Comparison of ENCODE assay signal across 1 cellular context in genomic region chr7:138472292-138473079, GRCh38.
TF ChIP-seq lines count a peak whose summit lies in the region.

No MANE protein-coding gene starts in this region.

TF ChIP-seq in HepG2, 621 proteins besides CTCF, POLR2A, EP300 and RAD21 (continued from another document and continues in another):
- TF ChIP-seq, protein P1, sequence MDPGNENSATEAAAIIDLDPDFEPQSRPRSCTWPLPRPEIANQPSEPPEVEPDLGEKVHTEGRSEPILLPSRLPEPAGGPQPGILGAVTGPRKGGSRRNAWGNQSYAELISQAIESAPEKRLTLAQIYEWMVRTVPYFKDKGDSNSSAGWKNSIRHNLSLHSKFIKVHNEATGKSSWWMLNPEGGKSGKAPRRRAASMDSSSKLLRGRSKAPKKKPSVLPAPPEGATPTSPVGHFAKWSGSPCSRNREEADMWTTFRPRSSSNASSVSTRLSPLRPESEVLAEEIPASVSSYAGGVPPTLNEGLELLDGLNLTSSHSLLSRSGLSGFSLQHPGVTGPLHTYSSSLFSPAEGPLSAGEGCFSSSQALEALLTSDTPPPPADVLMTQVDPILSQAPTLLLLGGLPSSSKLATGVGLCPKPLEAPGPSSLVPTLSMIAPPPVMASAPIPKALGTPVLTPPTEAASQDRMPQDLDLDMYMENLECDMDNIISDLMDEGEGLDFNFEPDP (CRISPR knock-in tag; conservative IDR thresholded peaks at IDR 0.05) = no peak
- TF ChIP-seq SP1 (IDR thresholded peaks at IDR 0.05) = no peak
- no peak for TF ChIP-seq SP1 (CRISPR knock-in tag; IDR thresholded peaks at IDR 0.05)
- TF ChIP-seq NFIC (IDR thresholded peaks at IDR 0.05; ENCODE audit: low read length) = no peak
- TF ChIP-seq, protein P2, sequence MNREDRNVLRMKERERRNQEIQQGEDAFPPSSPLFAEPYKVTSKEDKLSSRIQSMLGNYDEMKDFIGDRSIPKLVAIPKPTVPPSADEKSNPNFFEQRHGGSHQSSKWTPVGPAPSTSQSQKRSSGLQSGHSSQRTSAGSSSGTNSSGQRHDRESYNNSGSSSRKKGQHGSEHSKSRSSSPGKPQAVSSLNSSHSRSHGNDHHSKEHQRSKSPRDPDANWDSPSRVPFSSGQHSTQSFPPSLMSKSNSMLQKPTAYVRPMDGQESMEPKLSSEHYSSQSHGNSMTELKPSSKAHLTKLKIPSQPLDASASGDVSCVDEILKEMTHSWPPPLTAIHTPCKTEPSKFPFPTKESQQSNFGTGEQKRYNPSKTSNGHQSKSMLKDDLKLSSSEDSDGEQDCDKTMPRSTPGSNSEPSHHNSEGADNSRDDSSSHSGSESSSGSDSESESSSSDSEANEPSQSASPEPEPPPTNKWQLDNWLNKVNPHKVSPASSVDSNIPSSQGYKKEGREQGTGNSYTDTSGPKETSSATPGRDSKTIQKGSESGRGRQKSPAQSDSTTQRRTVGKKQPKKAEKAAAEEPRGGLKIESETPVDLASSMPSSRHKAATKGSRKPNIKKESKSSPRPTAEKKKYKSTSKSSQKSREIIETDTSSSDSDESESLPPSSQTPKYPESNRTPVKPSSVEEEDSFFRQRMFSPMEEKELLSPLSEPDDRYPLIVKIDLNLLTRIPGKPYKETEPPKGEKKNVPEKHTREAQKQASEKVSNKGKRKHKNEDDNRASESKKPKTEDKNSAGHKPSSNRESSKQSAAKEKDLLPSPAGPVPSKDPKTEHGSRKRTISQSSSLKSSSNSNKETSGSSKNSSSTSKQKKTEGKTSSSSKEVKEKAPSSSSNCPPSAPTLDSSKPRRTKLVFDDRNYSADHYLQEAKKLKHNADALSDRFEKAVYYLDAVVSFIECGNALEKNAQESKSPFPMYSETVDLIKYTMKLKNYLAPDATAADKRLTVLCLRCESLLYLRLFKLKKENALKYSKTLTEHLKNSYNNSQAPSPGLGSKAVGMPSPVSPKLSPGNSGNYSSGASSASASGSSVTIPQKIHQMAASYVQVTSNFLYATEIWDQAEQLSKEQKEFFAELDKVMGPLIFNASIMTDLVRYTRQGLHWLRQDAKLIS (CRISPR knock-in tag; IDR thresholded peaks at IDR 0.05) = no peak
- peak; percentile 17; the same call in 1 of the 2 replicates for TF ChIP-seq FOXA3 (CRISPR knock-in tag; IDR thresholded peaks at IDR 0.05)
- no peak for TF ChIP-seq AKNA (CRISPR knock-in tag; IDR thresholded peaks at IDR 0.05; ENCODE audit: borderline replicate concordance)
- TF ChIP-seq ZNF558 (CRISPR knock-in tag; IDR thresholded peaks at IDR 0.05; ENCODE audit: borderline replicate concordance) = no peak
- no peak for TF ChIP-seq TP53 (CRISPR knock-in tag; conservative IDR thresholded peaks at IDR 0.05)
- TF ChIP-seq, protein P3, sequence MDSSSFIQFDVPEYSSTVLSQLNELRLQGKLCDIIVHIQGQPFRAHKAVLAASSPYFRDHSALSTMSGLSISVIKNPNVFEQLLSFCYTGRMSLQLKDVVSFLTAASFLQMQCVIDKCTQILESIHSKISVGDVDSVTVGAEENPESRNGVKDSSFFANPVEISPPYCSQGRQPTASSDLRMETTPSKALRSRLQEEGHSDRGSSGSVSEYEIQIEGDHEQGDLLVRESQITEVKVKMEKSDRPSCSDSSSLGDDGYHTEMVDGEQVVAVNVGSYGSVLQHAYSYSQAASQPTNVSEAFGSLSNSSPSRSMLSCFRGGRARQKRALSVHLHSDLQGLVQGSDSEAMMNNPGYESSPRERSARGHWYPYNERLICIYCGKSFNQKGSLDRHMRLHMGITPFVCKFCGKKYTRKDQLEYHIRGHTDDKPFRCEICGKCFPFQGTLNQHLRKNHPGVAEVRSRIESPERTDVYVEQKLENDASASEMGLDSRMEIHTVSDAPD (CRISPR knock-in tag; IDR thresholded peaks at IDR 0.05) = no peak
- no peak for TF ChIP-seq ZNF652 (CRISPR knock-in tag; IDR thresholded peaks at IDR 0.05; ENCODE audit: borderline replicate concordance, low read depth)
- TF ChIP-seq KLF15 (CRISPR knock-in tag; IDR thresholded peaks at IDR 0.05; ENCODE audit: borderline replicate concordance) = no peak
- TF ChIP-seq, protein P4, sequence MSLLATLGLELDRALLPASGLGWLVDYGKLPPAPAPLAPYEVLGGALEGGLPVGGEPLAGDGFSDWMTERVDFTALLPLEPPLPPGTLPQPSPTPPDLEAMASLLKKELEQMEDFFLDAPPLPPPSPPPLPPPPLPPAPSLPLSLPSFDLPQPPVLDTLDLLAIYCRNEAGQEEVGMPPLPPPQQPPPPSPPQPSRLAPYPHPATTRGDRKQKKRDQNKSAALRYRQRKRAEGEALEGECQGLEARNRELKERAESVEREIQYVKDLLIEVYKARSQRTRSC (CRISPR knock-in tag; IDR thresholded peaks at IDR 0.05; ENCODE audit: low read depth) = no peak
- TF ChIP-seq GABPB1 (CRISPR knock-in tag; IDR thresholded peaks at IDR 0.05) = no peak
- no peak for TF ChIP-seq ZNF691 (CRISPR knock-in tag; IDR thresholded peaks at IDR 0.05; ENCODE audit: borderline replicate concordance, low read depth)
- TF ChIP-seq, protein P5, sequence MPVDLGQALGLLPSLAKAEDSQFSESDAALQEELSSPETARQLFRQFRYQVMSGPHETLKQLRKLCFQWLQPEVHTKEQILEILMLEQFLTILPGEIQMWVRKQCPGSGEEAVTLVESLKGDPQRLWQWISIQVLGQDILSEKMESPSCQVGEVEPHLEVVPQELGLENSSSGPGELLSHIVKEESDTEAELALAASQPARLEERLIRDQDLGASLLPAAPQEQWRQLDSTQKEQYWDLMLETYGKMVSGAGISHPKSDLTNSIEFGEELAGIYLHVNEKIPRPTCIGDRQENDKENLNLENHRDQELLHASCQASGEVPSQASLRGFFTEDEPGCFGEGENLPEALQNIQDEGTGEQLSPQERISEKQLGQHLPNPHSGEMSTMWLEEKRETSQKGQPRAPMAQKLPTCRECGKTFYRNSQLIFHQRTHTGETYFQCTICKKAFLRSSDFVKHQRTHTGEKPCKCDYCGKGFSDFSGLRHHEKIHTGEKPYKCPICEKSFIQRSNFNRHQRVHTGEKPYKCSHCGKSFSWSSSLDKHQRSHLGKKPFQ (CRISPR knock-in tag; IDR thresholded peaks at IDR 0.05; ENCODE audit: insufficient replicate concordance) = no peak
- TF ChIP-seq PAXIP1 (CRISPR knock-in tag; conservative IDR thresholded peaks at IDR 0.05) = 0 out of 2 replicates have a peak, but pooled peaks have one; percentile 27
- no peak for TF ChIP-seq ZKSCAN5 (CRISPR knock-in tag; IDR thresholded peaks at IDR 0.05)
- 0 out of 4 replicates have a peak, but pooled peaks of 1 of the 2 experiments have one; percentile 26 for TF ChIP-seq NR2F1 (CRISPR knock-in tag; IDR thresholded peaks at IDR 0.05)
- TF ChIP-seq, protein P6, sequence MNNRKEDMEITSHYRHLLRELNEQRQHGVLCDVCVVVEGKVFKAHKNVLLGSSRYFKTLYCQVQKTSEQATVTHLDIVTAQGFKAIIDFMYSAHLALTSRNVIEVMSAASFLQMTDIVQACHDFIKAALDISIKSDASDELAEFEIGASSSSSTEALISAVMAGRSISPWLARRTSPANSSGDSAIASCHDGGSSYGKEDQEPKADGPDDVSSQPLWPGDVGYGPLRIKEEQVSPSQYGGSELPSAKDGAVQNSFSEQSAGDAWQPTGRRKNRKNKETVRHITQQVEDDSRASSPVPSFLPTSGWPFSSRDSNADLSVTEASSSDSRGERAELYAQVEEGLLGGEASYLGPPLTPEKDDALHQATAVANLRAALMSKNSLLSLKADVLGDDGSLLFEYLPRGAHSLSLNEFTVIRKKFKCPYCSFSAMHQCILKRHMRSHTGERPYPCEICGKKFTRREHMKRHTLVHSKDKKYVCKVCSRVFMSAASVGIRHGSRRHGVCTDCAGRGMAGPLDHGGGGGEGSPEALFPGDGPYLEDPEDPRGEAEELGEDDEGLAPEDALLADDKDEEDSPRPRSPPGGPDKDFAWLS (CRISPR knock-in tag; IDR thresholded peaks at IDR 0.05; ENCODE audit: borderline replicate concordance) = no peak
- TF ChIP-seq ZMYM3 (CRISPR knock-in tag; IDR thresholded peaks at IDR 0.05) = peak; percentile 72; the same call in 1 of the 2 replicates
- TF ChIP-seq HOXA9 (CRISPR knock-in tag; IDR thresholded peaks at IDR 0.05; ENCODE audit: borderline replicate concordance) = no peak
- no peak for TF ChIP-seq MBNL3 (CRISPR knock-in tag; conservative IDR thresholded peaks at IDR 0.05)
- TF ChIP-seq SRY (CRISPR knock-in tag; IDR thresholded peaks at IDR 0.05) = no peak
- TF ChIP-seq, protein P7, sequence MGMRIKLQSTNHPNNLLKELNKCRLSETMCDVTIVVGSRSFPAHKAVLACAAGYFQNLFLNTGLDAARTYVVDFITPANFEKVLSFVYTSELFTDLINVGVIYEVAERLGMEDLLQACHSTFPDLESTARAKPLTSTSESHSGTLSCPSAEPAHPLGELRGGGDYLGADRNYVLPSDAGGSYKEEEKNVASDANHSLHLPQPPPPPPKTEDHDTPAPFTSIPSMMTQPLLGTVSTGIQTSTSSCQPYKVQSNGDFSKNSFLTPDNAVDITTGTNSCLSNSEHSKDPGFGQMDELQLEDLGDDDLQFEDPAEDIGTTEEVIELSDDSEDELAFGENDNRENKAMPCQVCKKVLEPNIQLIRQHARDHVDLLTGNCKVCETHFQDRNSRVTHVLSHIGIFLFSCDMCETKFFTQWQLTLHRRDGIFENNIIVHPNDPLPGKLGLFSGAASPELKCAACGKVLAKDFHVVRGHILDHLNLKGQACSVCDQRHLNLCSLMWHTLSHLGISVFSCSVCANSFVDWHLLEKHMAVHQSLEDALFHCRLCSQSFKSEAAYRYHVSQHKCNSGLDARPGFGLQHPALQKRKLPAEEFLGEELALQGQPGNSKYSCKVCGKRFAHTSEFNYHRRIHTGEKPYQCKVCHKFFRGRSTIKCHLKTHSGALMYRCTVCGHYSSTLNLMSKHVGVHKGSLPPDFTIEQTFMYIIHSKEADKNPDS (CRISPR knock-in tag; IDR thresholded peaks at IDR 0.05) = no peak
- TF ChIP-seq YEATS2 (CRISPR knock-in tag; IDR thresholded peaks at IDR 0.05; ENCODE audit: borderline replicate concordance) = no peak
- TF ChIP-seq MEIS1 (CRISPR knock-in tag; IDR thresholded peaks at IDR 0.05; ENCODE audit: borderline replicate concordance) = no peak
- 0 out of 2 replicates have a peak, but pooled peaks have one; percentile 4 for TF ChIP-seq POLR2AphosphoS5 (IDR thresholded peaks at IDR 0.05; ENCODE audit: low read depth, low read length)
- TF ChIP-seq SMAD3 (CRISPR knock-in tag; IDR thresholded peaks at IDR 0.05) = no peak
- peak; percentile 30; the same call in 1 of the 2 replicates for TF ChIP-seq RCOR2 (CRISPR knock-in tag; IDR thresholded peaks at IDR 0.05)
- TF ChIP-seq NFYB (CRISPR knock-in tag; IDR thresholded peaks at IDR 0.05) = no peak
- TF ChIP-seq HNRNPK (IDR thresholded peaks at IDR 0.05; ENCODE audit: low read depth, low read length, poor library complexity, severe bottlenecking) = no peak
- no peak for TF ChIP-seq TSC22D2 (CRISPR knock-in tag; IDR thresholded peaks at IDR 0.05; ENCODE audit: borderline replicate concordance)
- no peak for TF ChIP-seq SMAD1 (CRISPR knock-in tag; IDR thresholded peaks at IDR 0.05; ENCODE audit: borderline replicate concordance, low read depth)
- no peak for TF ChIP-seq ETV6 (CRISPR knock-in tag; conservative IDR thresholded peaks at IDR 0.05)
